ENCODE assay signal across 9 cellular contexts in the genomic region with DNA sequence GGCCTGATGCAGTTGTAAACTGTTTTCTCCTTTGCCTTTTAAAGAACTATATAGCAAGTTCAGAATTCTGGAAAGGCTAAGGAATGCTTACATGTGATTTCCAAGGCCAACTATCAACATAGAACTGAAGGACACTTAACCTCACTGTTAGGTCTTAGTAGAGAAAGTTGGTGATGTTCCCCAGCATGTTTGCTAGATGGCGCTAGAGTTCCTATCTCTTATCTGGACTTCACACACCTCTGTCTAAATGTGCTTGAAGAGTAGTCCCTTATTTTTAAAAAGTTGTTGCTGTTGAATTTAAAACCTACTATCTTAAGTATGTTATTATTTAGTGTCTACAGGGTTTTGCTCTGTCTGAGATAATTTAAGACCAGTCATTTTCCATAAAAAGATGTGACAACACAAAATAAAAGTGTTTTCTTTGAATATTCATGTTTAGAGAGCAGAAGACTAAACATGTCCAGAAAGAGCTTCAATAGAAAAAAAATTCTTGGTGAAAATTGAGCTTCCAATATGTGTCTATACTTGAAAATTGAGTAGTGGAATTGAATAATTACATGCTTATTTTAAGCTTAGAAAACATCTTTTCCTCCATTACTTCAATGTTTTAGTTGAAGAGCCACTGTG.
A peak's percentile ranks its signal among the peaks of the same experiment; 100 is the strongest.
DNase-seq lines count a peak whose midpoint lies in the region; ATAC-seq, FAIRE-seq and TF ChIP-seq lines count a peak whose summit lies in the region.
"Had no signal": no experiment of that assay in that cellular context is flagged by ENCODE, and none has a peak within 500 bp of the region (broad histone marks: within the 10 kb centered on the region; RNA-seq: fewer than 3 reads in every experiment).

No MANE protein-coding gene starts in this region.

- no peak for DNase-seq in heart left ventricle
- DNase-seq in right cardiac atrium: no peak
- DNase-seq in M059J (ENCODE audit: low read depth): peak; percentile 14
- peak; percentile 25 for DNase-seq in bronchial epithelial cell (ENCODE audit: low read depth)
- peak; percentile 16 for DNase-seq in testis
- no peak for DNase-seq in caudate nucleus (lab: John Stamatoyannopoulos, UW)
- no peak for DNase-seq in stimulated activated CD4-positive, alpha-beta T cell treated with anti-CD3 and anti-CD28 coated beads, Interleukin-2, amount 100 ng/mL, for 48 hours
- no peak for DNase-seq in sciatic nerve (ENCODE audit: low spot score)

- H3K27ac ChIP-seq in heart left ventricle (no peak overlapping the region), right cardiac atrium (ENCODE audit: low read length) (no peak overlapping the region), testis (no peak overlapping the region), caudate nucleus (ENCODE audit: low read depth, low read length) (no peak overlapping the region)

- H3K4me1 ChIP-seq in heart left ventricle: no peaks in the 10 kb centered on the region
- H3K4me1 ChIP-seq in right cardiac atrium (ENCODE audit: control insufficient read depth, insufficient read depth, low read length): no peaks in the 10 kb centered on the region
- H3K4me1 ChIP-seq in testis: no peaks in the 10 kb centered on the region

- no peak overlapping the region for H3K4me3 ChIP-seq in heart left ventricle
- H3K4me3 ChIP-seq in right cardiac atrium (ENCODE audit: low read length): no peak overlapping the region
- no peak overlapping the region for H3K4me3 ChIP-seq in bronchial epithelial cell (ENCODE audit: low read depth, low read length)
- H3K4me3 ChIP-seq in testis: no peak overlapping the region

- intact Hi-C loops in heart left ventricle (cut with DNase I): no loop called here
- intact Hi-C loops in right cardiac atrium (cut with DNase I): no loop called here
- intact Hi-C loops in testis (cut with DNase I; ENCODE audit: low total_unique reads): no loop called here
- intact Hi-C loops in sciatic nerve (cut with DNase I): no loop called here

- FAIRE-seq in bronchial epithelial cell (lab: Jason Lieb, UNC): no peak

- 4 to 8% (median 5%) methylated on average over 1 of the region's 1 CpG for WGBS in heart left ventricle, 4 donors
- 7% methylated on average over 1 of the region's 1 CpG for WGBS in right cardiac atrium
- 15 to 22% methylated on average over 1 of the region's 1 CpG for WGBS in testis, 2 donors

- ATAC-seq in heart left ventricle (no peak), right cardiac atrium (no peak), sciatic nerve (no peak)
- ATAC-seq: activated naive CD4-positive, alpha-beta T cell treated with anti-CD3 and anti-CD28 coated beads, Interleukin-2, amount 50 U/mL, for 72 hours had no signal

- H3K36me3 ChIP-seq in heart left ventricle: no peaks in the 10 kb centered on the region
- H3K36me3 ChIP-seq in bronchial epithelial cell (ENCODE audit: control insufficient read depth, insufficient read depth, low read length): no peaks in the 10 kb centered on the region
- no peaks in the 10 kb centered on the region for H3K36me3 ChIP-seq in testis (ENCODE audit: low read depth, missing control alignments)

- no peaks in the 10 kb centered on the region for H3K27me3 ChIP-seq in heart left ventricle
- no peaks in the 10 kb centered on the region for H3K27me3 ChIP-seq in right cardiac atrium (ENCODE audit: control insufficient read depth, insufficient read depth)
- H3K27me3 ChIP-seq in bronchial epithelial cell (ENCODE audit: control insufficient read depth, insufficient read depth, low read length): no peaks in the 10 kb centered on the region
- no peaks in the 10 kb centered on the region for H3K27me3 ChIP-seq in testis

- no peak for TF ChIP-seq POLR2A in heart left ventricle (IDR thresholded peaks at IDR 0.05)
- TF ChIP-seq POLR2A in testis (IDR thresholded peaks at IDR 0.05): no peak

- TF ChIP-seq CTCF in heart left ventricle (IDR thresholded peaks at IDR 0.05): peak in 8 of 12 donors; percentile 7 to 39 (median 26)
- peak; percentile 42 for TF ChIP-seq CTCF in bronchial epithelial cell (IDR thresholded peaks at IDR 0.05; ENCODE audit: insufficient read depth, low read length, severe bottlenecking)
- peak in 1 of 3 experiments; percentile 28 for TF ChIP-seq CTCF in testis (IDR thresholded peaks at IDR 0.05)

- peaks cover 0 to 23% (median 10%) of the 10 kb centered on the region in 12 donors for H3K9me3 ChIP-seq in heart left ventricle
- peaks cover 6% of the 10 kb centered on the region for H3K9me3 ChIP-seq in right cardiac atrium (ENCODE audit: control insufficient read depth, low read length)
- H3K9me3 ChIP-seq in testis: no peaks in the 10 kb centered on the region

Comparison
In these comparisons a context has a peak if more than half of its experiments do, and no peak if none do; other contexts are left out.
1. DNase-seq: peak in M059J (single experiment), bronchial epithelial cell (single experiment) and testis (single experiment); none in heart left ventricle (0 of 5), right cardiac atrium (0 of 3), caudate nucleus (0 of 61), stimulated activated CD4-positive, alpha-beta T cell treated with anti-CD3 and anti-CD28 coated beads, Interleukin-2, amount 100 ng/mL, for 48 hours (0 of 2) and sciatic nerve (single experiment).